Comparison of ENCODE assay signal across 24 cellular contexts in the genomic region with DNA sequence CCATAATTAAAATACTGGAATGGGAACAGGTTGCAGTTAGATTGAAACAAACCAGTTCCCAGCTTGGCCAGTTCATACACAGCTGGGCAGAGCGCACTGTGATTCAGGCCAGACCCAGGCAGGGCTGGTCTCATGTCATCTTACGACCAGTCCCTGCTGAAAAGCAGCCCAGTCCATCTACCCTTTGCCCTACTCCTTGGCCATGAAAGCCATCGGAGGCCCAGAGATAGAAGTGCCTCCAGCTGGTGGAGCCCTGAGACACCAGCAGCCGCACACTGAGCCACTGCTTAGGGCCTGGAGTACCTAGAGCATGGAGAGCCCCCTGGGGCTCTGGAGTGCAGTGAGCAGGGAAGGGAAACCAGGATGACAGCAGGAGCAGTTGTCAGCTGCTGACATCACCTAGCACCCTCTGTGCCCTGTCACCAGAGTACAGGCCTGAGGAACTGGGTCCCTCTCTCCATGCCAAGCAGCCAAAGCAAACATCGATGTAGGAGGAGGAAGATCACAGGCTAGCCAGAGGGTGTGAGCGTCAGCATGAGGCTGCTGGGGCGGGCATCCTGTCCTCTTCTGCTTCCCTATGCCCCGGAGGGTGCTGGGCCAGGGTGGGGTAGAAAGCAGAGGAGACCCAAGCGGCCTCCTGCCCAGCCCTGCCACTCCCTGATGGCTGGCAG. TPM values are rescaled to one million over a fixed set of nuclear protein-coding genes. Genes with fewer than 3 reads are reported as not detected.
A peak's percentile ranks its signal among the peaks of the same experiment; 100 is the strongest.
DNase-seq lines count a peak whose midpoint lies in the region; ATAC-seq and TF ChIP-seq lines count a peak whose summit lies in the region.
"Had no signal": no experiment of that assay in that cellular context is flagged by ENCODE, and none has a peak within 500 bp of the region (broad histone marks: within the 10 kb centered on the region; RNA-seq: fewer than 3 reads in every experiment).

No MANE protein-coding gene starts in this region.

- H3K9me3 Mint-ChIP-seq in activated T-cell treated with anti-CD3 and anti-CD28 coated beads, Interleukin-2, amount 50 U/mL, for 24 hours, result no peaks in the 10 kb centered on the region
- H3K9me3 Mint-ChIP-seq in HFFc6, result no peaks in the 10 kb centered on the region
- H3K9me3 Mint-ChIP-seq: brain; stimulated activated effector memory CD8-positive, alpha-beta T cell treated with anti-CD3 and anti-CD28 coated beads, Interleukin-12 subunit alpha, Interleukin-12 subunit beta, amount 100 ng/mL, for 72 hours had no signal

- no peaks in the 10 kb centered on the region for H3K79me2 ChIP-seq in trophoblast cell (ENCODE audit: control insufficient read depth, insufficient read depth, low read length, poor library complexity)

- TF ChIP-seq CTCF in HFFc6 (IDR thresholded peaks at IDR 0.05), result no peak

- no peak overlapping the region for H3K27ac Mint-ChIP-seq in activated T-cell treated with anti-CD3 and anti-CD28 coated beads, Interleukin-2, amount 50 U/mL, for 24 hours
- no peak overlapping the region for H3K27ac Mint-ChIP-seq in HFFc6
- H3K27ac Mint-ChIP-seq: activated CD8-positive, alpha-beta T cell treated with anti-CD3 and anti-CD28 coated beads, Interleukin-2, amount 10 ng/mL, durations not matched to agents 7 days and 5 days; activated naive CD8-positive, alpha-beta T cell treated with anti-CD3 and anti-CD28 coated beads, Interleukin-2, amount 10 ng/mL, durations not matched to agents 7 days and 5 days; brain; CD8-positive, alpha-beta memory T cell; stimulated activated effector memory CD8-positive, alpha-beta T cell treated with anti-CD3 and anti-CD28 coated beads, Interleukin-12 subunit alpha, Interleukin-12 subunit beta, amount 100 ng/mL, for 72 hours had no signal

- H3K4ac ChIP-seq in trophoblast cell (ENCODE audit: low read depth, low read length), result no peak overlapping the region

- no peak overlapping the region for H3K27ac ChIP-seq in trophoblast cell (ENCODE audit: low read depth, low read length)
- H3K27ac ChIP-seq: HL-60, thyroid gland had no signal

- H3K18ac ChIP-seq in trophoblast cell (ENCODE audit: low read length), result no peak overlapping the region

- WGBS in trophoblast cell (ENCODE audit: extremely low coverage, insufficient coverage, insufficient read length), result no CpG with 5 or more reads among the region's 9 CpGs

- H3K4me1 Mint-ChIP-seq in activated T-cell treated with anti-CD3 and anti-CD28 coated beads, Interleukin-2, amount 50 U/mL, for 24 hours (ENCODE audit: low read depth), result no peaks in the 10 kb centered on the region
- H3K4me1 Mint-ChIP-seq in HFFc6 (ENCODE audit: low read depth), result peaks cover 37% of the 10 kb centered on the region
- H3K4me1 Mint-ChIP-seq: stimulated activated effector memory CD8-positive, alpha-beta T cell treated with anti-CD3 and anti-CD28 coated beads, Interleukin-12 subunit alpha, Interleukin-12 subunit beta, amount 100 ng/mL, for 72 hours had no signal

- H2BK5ac ChIP-seq in trophoblast cell (ENCODE audit: low read depth, low read length, poor library complexity), result no peak overlapping the region

- H3K9ac ChIP-seq in adipocyte (ENCODE audit: low read length), result peak overlapping the region; percentile 36
- no peak overlapping the region for H3K9ac ChIP-seq in trophoblast cell (ENCODE audit: low read length)

- no peak overlapping the region for H2AK5ac ChIP-seq in trophoblast cell (ENCODE audit: low read length)

- H4K8ac ChIP-seq in trophoblast cell (ENCODE audit: low read depth, low read length), result no peak overlapping the region

- no peaks in the 10 kb centered on the region for H3K36me3 Mint-ChIP-seq in activated T-cell treated with anti-CD3 and anti-CD28 coated beads, Interleukin-2, amount 50 U/mL, for 24 hours (ENCODE audit: low read depth)
- H3K36me3 Mint-ChIP-seq in HFFc6 (ENCODE audit: low read depth), result peaks cover 4% of the 10 kb centered on the region; the same call in 1 of the 2 replicates
- H3K36me3 Mint-ChIP-seq: activated naive CD8-positive, alpha-beta T cell treated with anti-CD3 and anti-CD28 coated beads, Interleukin-2, amount 10 ng/mL, durations not matched to agents 7 days and 5 days; brain; CD8-positive, alpha-beta memory T cell; stimulated activated effector memory CD8-positive, alpha-beta T cell treated with anti-CD3 and anti-CD28 coated beads, Interleukin-12 subunit alpha, Interleukin-12 subunit beta, amount 100 ng/mL, for 72 hours had no signal

- H3K9me3 ChIP-seq in adipocyte (ENCODE audit: control insufficient read depth, low read length) (no peaks in the 10 kb centered on the region), trophoblast cell (ENCODE audit: insufficient read depth, low read depth, low read length) (peaks cover 2% of the 10 kb centered on the region)
- H3K9me3 ChIP-seq: thyroid gland had no signal

- no peak overlapping the region for H4K91ac ChIP-seq in trophoblast cell (ENCODE audit: low read depth, low read length)

- H3K27me3 ChIP-seq in adipocyte (replicated peaks; ENCODE audit: control insufficient read depth, insufficient read depth, low read length) (no peaks in the 10 kb centered on the region), trophoblast cell (ENCODE audit: insufficient read depth, low read length) (no peaks in the 10 kb centered on the region)
- H3K27me3 ChIP-seq: thyroid gland had no signal

- no peaks in the 10 kb centered on the region for H3K79me1 ChIP-seq in trophoblast cell (ENCODE audit: low read length)

- H3K4me1 ChIP-seq in adipocyte (ENCODE audit: control insufficient read depth, insufficient read depth, low read length), result peaks cover 58% of the 10 kb centered on the region
- no peaks in the 10 kb centered on the region for H3K4me1 ChIP-seq in trophoblast cell (ENCODE audit: control insufficient read depth in 1 of 2, insufficient read depth in 2 of 2, low read length in 2 of 2)

- H3K27me3 Mint-ChIP-seq in activated T-cell treated with anti-CD3 and anti-CD28 coated beads, Interleukin-2, amount 50 U/mL, for 24 hours, result no peaks in the 10 kb centered on the region
- H3K27me3 Mint-ChIP-seq in HFFc6 (ENCODE audit: insufficient read depth), result peaks cover 2% of the 10 kb centered on the region; the same call in 1 of the 2 replicates

- ATAC-seq in left ventricle myocardium superior, result peak; percentile 59
- ATAC-seq: activated CD8-positive, alpha-beta T cell treated with anti-CD3 and anti-CD28 coated beads, Interleukin-2, amount 10 ng/mL, durations not matched to agents 7 days and 5 days; HCT116; sciatic nerve; stimulated activated effector memory CD8-positive, alpha-beta T cell treated with anti-CD3 and anti-CD28 coated beads, Interleukin-12 subunit alpha, Interleukin-12 subunit beta, amount 100 ng/mL, for 72 hours had no signal

- no peak overlapping the region for H3K4me2 ChIP-seq in trophoblast cell (ENCODE audit: low read length)

- H3K36me3 ChIP-seq in adipocyte (ENCODE audit: control insufficient read depth, insufficient read depth, low read length, severe bottlenecking) (no peaks in the 10 kb centered on the region), trophoblast cell (ENCODE audit: control insufficient read depth in 1 of 2, insufficient read depth in 2 of 2, low read length in 2 of 2) (no peaks in the 10 kb centered on the region)
- H3K36me3 ChIP-seq: thyroid gland had no signal

- DNase-seq in NCI-H345 (lab: John Stamatoyannopoulos, UW), result peak; percentile 85
- no peak for DNase-seq in adipocyte (ENCODE audit: low read depth)
- DNase-seq in left ventricle myocardium superior, result no peak
- DNase-seq in trophoblast cell, result peak; percentile 14 to 41
- DNase-seq in stimulated activated CD4-positive, alpha-beta T cell treated with anti-CD3 and anti-CD28 coated beads, Interleukin-15, amount 100 ng/mL, for 24 hours, result no peak
- no peak for DNase-seq in activated T-cell treated with anti-CD3 and anti-CD28 coated beads, Interleukin-2, amount 50 U/mL, for 24 hours
- DNase-seq in HFFc6, result no peak
- no peak for DNase-seq in SIG-M5 (lab: John Stamatoyannopoulos, UW)
- DNase-seq: activated CD8-positive, alpha-beta T cell treated with anti-CD3 and anti-CD28 coated beads, Interleukin-2, amount 10 ng/mL, durations not matched to agents 7 days and 5 days; activated naive CD8-positive, alpha-beta T cell treated with anti-CD3 and anti-CD28 coated beads, Interleukin-2, amount 10 ng/mL, durations not matched to agents 7 days and 5 days; activated T-cell treated with anti-CD3 and anti-CD28 coated beads, Interleukin-2, amount 50 U/mL, for 48 hours; CD8-positive, alpha-beta memory T cell; DMS79; NCI-H187; NCI-H526; occipital lobe; thyroid gland had no signal

- H4K12ac ChIP-seq in trophoblast cell (ENCODE audit: low read depth, low read length), result no peak overlapping the region

- no peak overlapping the region for H2AFZ ChIP-seq in trophoblast cell (ENCODE audit: insufficient read depth, low read length, poor library complexity)

- H3K14ac ChIP-seq in trophoblast cell (ENCODE audit: low read length), result no peak overlapping the region

- H2BK12ac ChIP-seq in trophoblast cell (ENCODE audit: low read length), result no peak overlapping the region

- intact Hi-C loops in left ventricle myocardium superior (cut with micrococcal nuclease), result loop anchor here (5.0 kb wide), 1 partner anchor 137 kb away; no protein-coding TSS in a partner anchor

- H2BK120ac ChIP-seq in trophoblast cell (ENCODE audit: insufficient read depth, low read length, poor library complexity), result no peak overlapping the region

- H3K23ac ChIP-seq in trophoblast cell (ENCODE audit: low read length), result no peak overlapping the region

- no peak overlapping the region for H3K4me3 Mint-ChIP-seq in activated T-cell treated with anti-CD3 and anti-CD28 coated beads, Interleukin-2, amount 50 U/mL, for 24 hours
- no peak overlapping the region for H3K4me3 Mint-ChIP-seq in HFFc6
- H3K4me3 Mint-ChIP-seq: activated CD8-positive, alpha-beta T cell treated with anti-CD3 and anti-CD28 coated beads, Interleukin-2, amount 10 ng/mL, durations not matched to agents 7 days and 5 days; activated naive CD8-positive, alpha-beta T cell treated with anti-CD3 and anti-CD28 coated beads, Interleukin-2, amount 10 ng/mL, durations not matched to agents 7 days and 5 days; brain; CD8-positive, alpha-beta memory T cell; stimulated activated effector memory CD8-positive, alpha-beta T cell treated with anti-CD3 and anti-CD28 coated beads, Interleukin-12 subunit alpha, Interleukin-12 subunit beta, amount 100 ng/mL, for 72 hours had no signal

- H3K4me3 ChIP-seq in adipocyte (ENCODE audit: low read length) (no peak overlapping the region), trophoblast cell (ENCODE audit: low read depth, low read length) (no peak overlapping the region)
- H3K4me3 ChIP-seq: thyroid gland had no signal

RNA-seq across cellular contexts. Expression of gene TMEM125, which starts 34.2 kb away (rescaled TPM):
- not detected for total RNA-seq in left ventricle myocardium superior
- polyA plus RNA-seq in trophoblast cell (2013), result 2.3 and 2.5 TPM in 2 replicates
- not detected for total RNA-seq in HFFc6 (2021; fragmentation: NEBNext Ultra II Directional; extraction: Animal tissue kit (Norgen Biotek cat#: 25700))
- total RNA-seq: activated CD8-positive, alpha-beta T cell treated with anti-CD3 and anti-CD28 coated beads, Interleukin-2, amount 10 ng/mL, durations not matched to agents 7 days and 5 days; activated naive CD8-positive, alpha-beta T cell treated with anti-CD3 and anti-CD28 coated beads, Interleukin-2, amount 10 ng/mL, durations not matched to agents 7 days and 5 days; CD8-positive, alpha-beta memory T cell; dermis microvascular lymphatic vessel endothelial cell had no signal
- polyA plus RNA-seq: CD8-positive, alpha-beta memory T cell had no signal

RNA-seq across cellular contexts. Expression of gene C1orf210, which starts 49.8 kb away (rescaled TPM):
- not detected for total RNA-seq in left ventricle myocardium superior
- polyA plus RNA-seq in trophoblast cell (2013), result 5.9 and 6.1 TPM in 2 replicates
- not detected for total RNA-seq in HFFc6 (2021; fragmentation: NEBNext Ultra II Directional; extraction: Animal tissue kit (Norgen Biotek cat#: 25700))
- total RNA-seq: activated CD8-positive, alpha-beta T cell treated with anti-CD3 and anti-CD28 coated beads, Interleukin-2, amount 10 ng/mL, durations not matched to agents 7 days and 5 days; activated naive CD8-positive, alpha-beta T cell treated with anti-CD3 and anti-CD28 coated beads, Interleukin-2, amount 10 ng/mL, durations not matched to agents 7 days and 5 days; CD8-positive, alpha-beta memory T cell; dermis microvascular lymphatic vessel endothelial cell; frontal cortex; occipital lobe; sciatic nerve had no signal
- polyA plus RNA-seq: CD8-positive, alpha-beta memory T cell had no signal

Comparison
In these comparisons a context has a peak if more than half of its experiments do, and no peak if none do; other contexts are left out.
1. DNase-seq: peak in NCI-H345 (single experiment) and trophoblast cell (2 of 2); none in adipocyte (single experiment), left ventricle myocardium superior (single experiment), stimulated activated CD4-positive, alpha-beta T cell treated with anti-CD3 and anti-CD28 coated beads, Interleukin-15, amount 100 ng/mL, for 24 hours (single experiment), activated T-cell treated with anti-CD3 and anti-CD28 coated beads, Interleukin-2, amount 50 U/mL, for 24 hours (single experiment), HFFc6 (single experiment) and SIG-M5 (single experiment).